ENCODE assay signal across 1 cellular context in genomic region chr18:72727038-72727690, GRCh38.
TF ChIP-seq lines count a peak whose summit lies in the region.

No MANE protein-coding gene starts in this region.

TF ChIP-seq in GM23338, 12 proteins besides CTCF, POLR2A, EP300 and RAD21 (continued from another document):
- TF ChIP-seq, protein P1, sequence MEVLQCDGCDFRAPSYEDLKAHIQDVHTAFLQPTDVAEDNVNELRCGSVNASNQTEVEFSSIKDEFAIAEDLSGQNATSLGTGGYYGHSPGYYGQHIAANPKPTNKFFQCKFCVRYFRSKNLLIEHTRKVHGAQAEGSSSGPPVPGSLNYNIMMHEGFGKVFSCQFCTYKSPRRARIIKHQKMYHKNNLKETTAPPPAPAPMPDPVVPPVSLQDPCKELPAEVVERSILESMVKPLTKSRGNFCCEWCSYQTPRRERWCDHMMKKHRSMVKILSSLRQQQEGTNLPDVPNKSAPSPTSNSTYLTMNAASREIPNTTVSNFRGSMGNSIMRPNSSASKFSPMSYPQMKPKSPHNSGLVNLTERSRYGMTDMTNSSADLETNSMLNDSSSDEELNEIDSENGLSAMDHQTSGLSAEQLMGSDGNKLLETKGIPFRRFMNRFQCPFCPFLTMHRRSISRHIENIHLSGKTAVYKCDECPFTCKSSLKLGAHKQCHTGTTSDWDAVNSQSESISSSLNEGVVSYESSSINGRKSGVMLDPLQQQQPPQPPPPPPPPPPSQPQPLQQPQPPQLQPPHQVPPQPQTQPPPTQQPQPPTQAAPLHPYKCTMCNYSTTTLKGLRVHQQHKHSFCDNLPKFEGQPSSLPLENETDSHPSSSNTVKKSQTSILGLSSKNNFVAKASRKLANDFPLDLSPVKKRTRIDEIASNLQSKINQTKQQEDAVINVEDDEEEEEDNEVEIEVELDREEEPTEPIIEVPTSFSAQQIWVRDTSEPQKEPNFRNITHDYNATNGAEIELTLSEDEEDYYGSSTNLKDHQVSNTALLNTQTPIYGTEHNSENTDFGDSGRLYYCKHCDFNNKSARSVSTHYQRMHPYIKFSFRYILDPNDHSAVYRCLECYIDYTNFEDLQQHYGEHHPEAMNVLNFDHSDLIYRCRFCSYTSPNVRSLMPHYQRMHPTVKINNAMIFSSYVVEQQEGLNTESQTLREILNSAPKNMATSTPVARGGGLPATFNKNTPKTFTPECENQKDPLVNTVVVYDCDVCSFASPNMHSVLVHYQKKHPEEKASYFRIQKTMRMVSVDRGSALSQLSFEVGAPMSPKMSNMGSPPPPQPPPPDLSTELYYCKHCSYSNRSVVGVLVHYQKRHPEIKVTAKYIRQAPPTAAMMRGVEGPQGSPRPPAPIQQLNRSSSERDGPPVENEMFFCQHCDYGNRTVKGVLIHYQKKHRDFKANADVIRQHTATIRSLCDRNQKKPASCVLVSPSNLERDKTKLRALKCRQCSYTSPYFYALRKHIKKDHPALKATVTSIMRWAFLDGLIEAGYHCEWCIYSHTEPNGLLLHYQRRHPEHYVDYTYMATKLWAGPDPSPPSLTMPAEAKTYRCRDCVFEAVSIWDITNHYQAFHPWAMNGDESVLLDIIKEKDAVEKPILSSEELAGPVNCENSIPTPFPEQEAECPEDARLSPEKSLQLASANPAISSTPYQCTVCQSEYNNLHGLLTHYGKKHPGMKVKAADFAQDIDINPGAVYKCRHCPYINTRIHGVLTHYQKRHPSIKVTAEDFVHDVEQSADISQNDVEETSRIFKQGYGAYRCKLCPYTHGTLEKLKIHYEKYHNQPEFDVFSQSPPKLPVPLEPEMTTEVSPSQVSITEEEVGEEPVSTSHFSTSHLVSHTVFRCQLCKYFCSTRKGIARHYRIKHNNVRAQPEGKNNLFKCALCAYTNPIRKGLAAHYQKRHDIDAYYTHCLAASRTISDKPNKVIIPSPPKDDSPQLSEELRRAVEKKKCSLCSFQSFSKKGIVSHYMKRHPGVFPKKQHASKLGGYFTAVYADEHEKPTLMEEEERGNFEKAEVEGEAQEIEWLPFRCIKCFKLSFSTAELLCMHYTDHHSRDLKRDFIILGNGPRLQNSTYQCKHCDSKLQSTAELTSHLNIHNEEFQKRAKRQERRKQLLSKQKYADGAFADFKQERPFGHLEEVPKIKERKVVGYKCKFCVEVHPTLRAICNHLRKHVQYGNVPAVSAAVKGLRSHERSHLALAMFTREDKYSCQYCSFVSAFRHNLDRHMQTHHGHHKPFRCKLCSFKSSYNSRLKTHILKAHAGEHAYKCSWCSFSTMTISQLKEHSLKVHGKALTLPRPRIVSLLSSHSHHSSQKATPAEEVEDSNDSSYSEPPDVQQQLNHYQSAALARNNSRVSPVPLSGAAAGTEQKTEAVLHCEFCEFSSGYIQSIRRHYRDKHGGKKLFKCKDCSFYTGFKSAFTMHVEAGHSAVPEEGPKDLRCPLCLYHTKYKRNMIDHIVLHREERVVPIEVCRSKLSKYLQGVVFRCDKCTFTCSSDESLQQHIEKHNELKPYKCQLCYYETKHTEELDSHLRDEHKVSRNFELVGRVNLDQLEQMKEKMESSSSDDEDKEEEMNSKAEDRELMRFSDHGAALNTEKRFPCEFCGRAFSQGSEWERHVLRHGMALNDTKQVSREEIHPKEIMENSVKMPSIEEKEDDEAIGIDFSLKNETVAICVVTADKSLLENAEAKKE (CRISPR knock-in tag; IDR thresholded peaks at IDR 0.05) = no peak
- TF ChIP-seq NANOG (IDR thresholded peaks at IDR 0.05; ENCODE audit: borderline replicate concordance) = no peak
- TF ChIP-seq JUNB (IDR thresholded peaks at IDR 0.05; ENCODE audit: unreplicated experiment) = no peak
- TF ChIP-seq, protein P2, sequence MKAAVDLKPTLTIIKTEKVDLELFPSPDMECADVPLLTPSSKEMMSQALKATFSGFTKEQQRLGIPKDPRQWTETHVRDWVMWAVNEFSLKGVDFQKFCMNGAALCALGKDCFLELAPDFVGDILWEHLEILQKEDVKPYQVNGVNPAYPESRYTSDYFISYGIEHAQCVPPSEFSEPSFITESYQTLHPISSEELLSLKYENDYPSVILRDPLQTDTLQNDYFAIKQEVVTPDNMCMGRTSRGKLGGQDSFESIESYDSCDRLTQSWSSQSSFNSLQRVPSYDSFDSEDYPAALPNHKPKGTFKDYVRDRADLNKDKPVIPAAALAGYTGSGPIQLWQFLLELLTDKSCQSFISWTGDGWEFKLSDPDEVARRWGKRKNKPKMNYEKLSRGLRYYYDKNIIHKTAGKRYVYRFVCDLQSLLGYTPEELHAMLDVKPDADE (IDR thresholded peaks at IDR 0.05) = no peak
- TF ChIP-seq ZNF114 (CRISPR knock-in tag; IDR thresholded peaks at IDR 0.05) = no peak
- no peak for TF ChIP-seq CREB1 (CRISPR knock-in tag; IDR thresholded peaks at IDR 0.05; ENCODE audit: low read depth)
- no peak for TF ChIP-seq EZH2 (IDR thresholded peaks at IDR 0.05; ENCODE audit: low read depth, unreplicated experiment)
- no peak for TF ChIP-seq REST (IDR thresholded peaks at IDR 0.05; ENCODE audit: unreplicated experiment)
- no peak for TF ChIP-seq POLR2AphosphoS5 (IDR thresholded peaks at IDR 0.05; ENCODE audit: low read depth)
